Comparison of ENCODE assay signal across 5 cellular contexts in genomic region chr7:115329006-115329405, GRCh38.
"Had no signal": no experiment of that assay in that cellular context is flagged by ENCODE, and none has a peak within 500 bp of the region (broad histone marks: within the 10 kb centered on the region; RNA-seq: fewer than 3 reads in every experiment).

No MANE protein-coding gene starts in this region.

- H3K4me3 ChIP-seq: GM23338 had no signal

- DNase-seq: H9, HCEC 1CT had no signal

- H3K27ac ChIP-seq: HL-60 had no signal

- ATAC-seq: GM23338, HepG2 had no signal
